ENCODE assay signal across 19 cellular contexts in the genomic region with DNA sequence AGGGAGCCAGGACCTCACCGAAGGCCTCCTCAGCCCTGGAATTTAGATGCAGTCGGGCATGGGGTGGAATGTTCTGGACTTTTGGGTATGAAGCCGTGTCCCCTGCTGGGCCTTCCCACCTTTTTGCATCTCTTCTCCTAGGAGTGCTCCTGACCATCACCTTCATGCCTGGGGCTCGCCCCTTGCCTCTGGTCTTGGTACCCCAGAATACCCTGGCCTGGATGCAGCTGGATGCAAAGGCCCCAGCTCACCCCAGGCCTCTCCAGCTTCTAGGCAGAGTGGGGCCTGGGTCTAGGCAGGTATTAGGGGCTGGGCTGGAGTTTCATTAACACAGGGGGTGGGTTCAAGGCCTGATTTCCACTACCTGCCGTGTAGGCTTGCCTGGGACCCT. TPM values are rescaled to one million over a fixed set of nuclear protein-coding genes. Genes with fewer than 3 reads are reported as not detected.
DNase-seq lines count a peak whose midpoint lies in the region; ATAC-seq and TF ChIP-seq lines count a peak whose summit lies in the region.
"Had no signal": no experiment of that assay in that cellular context is flagged by ENCODE, and none has a peak within 500 bp of the region (broad histone marks: within the 10 kb centered on the region; RNA-seq: fewer than 3 reads in every experiment).

No MANE protein-coding gene starts in this region.

- H3K4me1 Mint-ChIP-seq in mesothelial cell of epicardium = peaks cover 23% of the 10 kb centered on the region
- H3K4me1 Mint-ChIP-seq in activated T-helper 1 cell treated with anti-CD3 and anti-CD28 coated beads, Interleukin-12 subunit alpha, Interleukin-12 subunit beta, Interleukin-2, Interleukin-4 antibody, amounts not matched to agents 30 ng/mL and 10 ng/mL and 1 ng/mL, durations not matched to agents 14 hours and 24 hours and 36 hours (ENCODE audit: low read depth) = no peaks in the 10 kb centered on the region

- no peak for TF ChIP-seq CTCF in PC-9 (conservative IDR thresholded peaks at IDR 0.05)
- TF ChIP-seq CTCF in body of pancreas (IDR thresholded peaks at IDR 0.05) = no peak
- TF ChIP-seq CTCF in mesothelial cell of epicardium (IDR thresholded peaks at IDR 0.05; ENCODE audit: unreplicated experiment) = no peak

- TF ChIP-seq POLR2A in body of pancreas (IDR thresholded peaks at IDR 0.05) = no peak

- no peaks in the 10 kb centered on the region for H3K36me3 Mint-ChIP-seq in mesothelial cell of epicardium
- no peaks in the 10 kb centered on the region for H3K36me3 Mint-ChIP-seq in activated T-helper 1 cell treated with anti-CD3 and anti-CD28 coated beads, Interleukin-12 subunit alpha, Interleukin-12 subunit beta, Interleukin-2, Interleukin-4 antibody, amounts not matched to agents 30 ng/mL and 10 ng/mL and 1 ng/mL, durations not matched to agents 14 hours and 24 hours and 36 hours (ENCODE audit: low read depth)

- H4K20me1 ChIP-seq in PC-9 (ENCODE audit: insufficient read depth) = no peaks in the 10 kb centered on the region

- no peaks in the 10 kb centered on the region for H3K9me3 Mint-ChIP-seq in mesothelial cell of epicardium
- no peaks in the 10 kb centered on the region for H3K9me3 Mint-ChIP-seq in activated T-helper 1 cell treated with anti-CD3 and anti-CD28 coated beads, Interleukin-12 subunit alpha, Interleukin-12 subunit beta, Interleukin-2, Interleukin-4 antibody, amounts not matched to agents 30 ng/mL and 10 ng/mL and 1 ng/mL, durations not matched to agents 14 hours and 24 hours and 36 hours
- H3K9me3 Mint-ChIP-seq: CD4-positive, alpha-beta T cell had no signal

- H3K36me3 ChIP-seq in PC-9 (ENCODE audit: low read depth) (no peaks in the 10 kb centered on the region), body of pancreas (replicated peaks in 1 of 2; ENCODE audit: insufficient read depth in 1 of 2, low read depth in 2 of 2) (peaks cover 19 to 24% of the 10 kb centered on the region in 2 donors), stomach smooth muscle (ENCODE audit: control insufficient read depth in 2 of 2, insufficient read depth in 2 of 2, low read length in 2 of 2) (peaks cover 33 to 35% of the 10 kb centered on the region in 2 donors)

- H3K9ac ChIP-seq in stomach smooth muscle (ENCODE audit: low read length in 2 of 2) = peak overlapping the region in 1 of 2 donors; percentile 13

- CTCF ChIA-PET in PC-9 (lab: Charles Lee) = no interaction called here

- BruUV-seq in PC-9 (replicated peaks; lab: Mats Ljungman, UMichigan) = no TSS peak

- no peak overlapping the region for H3K4me3 Mint-ChIP-seq in mesothelial cell of epicardium
- no peak overlapping the region for H3K4me3 Mint-ChIP-seq in activated T-helper 1 cell treated with anti-CD3 and anti-CD28 coated beads, Interleukin-12 subunit alpha, Interleukin-12 subunit beta, Interleukin-2, Interleukin-4 antibody, amounts not matched to agents 30 ng/mL and 10 ng/mL and 1 ng/mL, durations not matched to agents 14 hours and 24 hours and 36 hours
- H3K4me3 Mint-ChIP-seq: CD4-positive, alpha-beta T cell had no signal

- H3K27me3 Mint-ChIP-seq in mesothelial cell of epicardium (ENCODE audit: low read depth) = no peaks in the 10 kb centered on the region
- H3K27me3 Mint-ChIP-seq in activated T-helper 1 cell treated with anti-CD3 and anti-CD28 coated beads, Interleukin-12 subunit alpha, Interleukin-12 subunit beta, Interleukin-2, Interleukin-4 antibody, amounts not matched to agents 30 ng/mL and 10 ng/mL and 1 ng/mL, durations not matched to agents 14 hours and 24 hours and 36 hours (ENCODE audit: insufficient read depth) = peaks cover 1% of the 10 kb centered on the region
- H3K27me3 Mint-ChIP-seq: CD4-positive, alpha-beta T cell had no signal

- H3K27me3 ChIP-seq in PC-9 (ENCODE audit: insufficient read depth, low read depth) = no peaks in the 10 kb centered on the region
- H3K27me3 ChIP-seq in body of pancreas = no peaks in the 10 kb centered on the region
- no peaks in the 10 kb centered on the region for H3K27me3 ChIP-seq in stomach smooth muscle (ENCODE audit: control insufficient read depth in 1 of 2, insufficient read depth in 2 of 2, low read length in 2 of 2)

- no peak overlapping the region for H2AFZ ChIP-seq in PC-9

- DNase-seq in PC-9 (no peak), body of pancreas (peak in 3 of 4 donors; percentile 1 to 11 (median 8)), mesothelial cell of epicardium (ENCODE audit: low spot score in 2 of 2, unreplicated experiment in 2 of 2) (peak; percentile 6 to 36), islet precursor cell (no peak)
- no peak for DNase-seq in activated T-helper 1 cell treated with anti-CD3 and anti-CD28 coated beads, Interleukin-12 subunit alpha, Interleukin-12 subunit beta, Interleukin-2, Interleukin-4 antibody, amounts not matched to agents 30 ng/mL and 10 ng/mL and 1 ng/mL, durations not matched to agents 14 hours and 24 hours and 36 hours (ENCODE audit: low spot score)
- DNase-seq: activated CD4-positive, alpha-beta T cell treated with anti-CD3 and anti-CD28 coated beads, Interleukin-2, amount 50 U/mL, for 4 hours; central memory CD4-positive, alpha-beta T cell; KBM-7; NCI-H1417 treated with DMSO at 0.1 percent for 48 hours; NCI-H524; RPMI8226; stimulated activated CD4-positive, alpha-beta T cell treated with anti-CD3 and anti-CD28 coated beads, Interleukin-4, amount 100 ng/mL, for 24 hours; stimulated activated naive CD4-positive, alpha-beta T cell had no signal

- H3K27ac Mint-ChIP-seq in mesothelial cell of epicardium = no peak overlapping the region
- no peak overlapping the region for H3K27ac Mint-ChIP-seq in activated T-helper 1 cell treated with anti-CD3 and anti-CD28 coated beads, Interleukin-12 subunit alpha, Interleukin-12 subunit beta, Interleukin-2, Interleukin-4 antibody, amounts not matched to agents 30 ng/mL and 10 ng/mL and 1 ng/mL, durations not matched to agents 14 hours and 24 hours and 36 hours
- H3K27ac Mint-ChIP-seq: CD4-positive, alpha-beta T cell had no signal

- POLR2A ChIA-PET in PC-9 (lab: Charles Lee; ENCODE audit: unreplicated experiment) = interaction anchor here (0.8 kb wide), 1 partner anchor 291 kb away, joined by 3 read pairs; no protein-coding TSS in a partner anchor

- H3K9me3 ChIP-seq in PC-9 (ENCODE audit: insufficient read depth, low read depth) (no peaks in the 10 kb centered on the region), body of pancreas (no peaks in the 10 kb centered on the region), stomach smooth muscle (ENCODE audit: control insufficient read depth in 2 of 2, low read length in 2 of 2) (peaks cover 0 to 3% of the 10 kb centered on the region in 2 donors)

- H3K27ac ChIP-seq in PC-9 = no peak overlapping the region
- H3K27ac ChIP-seq in body of pancreas = peak overlapping the region in 3 of 4 donors; percentile 43 to 60 (median 57)
- peak overlapping the region; percentile 71 for H3K27ac ChIP-seq in stomach smooth muscle (ENCODE audit: low read length)
- H3K27ac ChIP-seq: epithelial cell of prostate had no signal

- H3K79me2 ChIP-seq in PC-9 (ENCODE audit: low read depth) = no peaks in the 10 kb centered on the region

- intact Hi-C loops in PC-9 (cut with micrococcal nuclease; ENCODE audit: unreplicated experiment) (no loop called here), body of pancreas (cut with DNase I) (no loop called here)
- intact Hi-C loops in activated T-helper 1 cell treated with anti-CD3 and anti-CD28 coated beads, Interleukin-12 subunit alpha, Interleukin-12 subunit beta, Interleukin-2, Interleukin-4 antibody, amounts not matched to agents 30 ng/mL and 10 ng/mL and 1 ng/mL, durations not matched to agents 14 hours and 24 hours and 36 hours (cut with micrococcal nuclease) = no loop called here

- H3K4me2 ChIP-seq in PC-9 = peak overlapping the region; percentile 53

- ATAC-seq in body of pancreas (no peak), GM18909 (IDR thresholded peaks at IDR 0.05; ENCODE audit: poor library complexity, unreplicated experiment) (no peak)

- 71 to 75% methylated on average over 3 to 5 of the region's 5 CpGs for WGBS in body of pancreas, 2 donors

- peaks cover 16% of the 10 kb centered on the region; the same call in 1 of the 2 replicates for H3F3A ChIP-seq in PC-9 (ENCODE audit: insufficient read depth, low read depth)

- no peaks in the 10 kb centered on the region for H3K9me2 ChIP-seq in PC-9 (ENCODE audit: insufficient read depth)

- H3K4me1 ChIP-seq in PC-9 (replicated peaks; ENCODE audit: insufficient read depth) = peaks cover 25% of the 10 kb centered on the region
- peaks cover 43% of the 10 kb centered on the region for H3K4me1 ChIP-seq in body of pancreas
- peaks cover 45% of the 10 kb centered on the region for H3K4me1 ChIP-seq in stomach smooth muscle (ENCODE audit: control insufficient read depth, insufficient read depth, low read length)

- H3K4me3 ChIP-seq in PC-9 = no peak overlapping the region
- H3K4me3 ChIP-seq in body of pancreas = no peak overlapping the region
- H3K4me3 ChIP-seq in stomach smooth muscle (ENCODE audit: low read length in 2 of 2) = no peak overlapping the region

RNA-seq across cellular contexts. Expression of gene AQP1, which starts 9.9 kb away (rescaled TPM):
- total RNA-seq in PC-9 (2021) = 4.0 and 4.8 TPM in 2 replicates
- total RNA-seq in body of pancreas = 100 to 1,000 TPM; 197 to 204 TPM
- 10.7 to 11.1 TPM (median 10.9 TPM) in 3 replicates for total RNA-seq in mesothelial cell of epicardium
- 0.12 and 0.13 TPM in 2 replicates for total RNA-seq in activated T-helper 1 cell treated with anti-CD3 and anti-CD28 coated beads, Interleukin-12 subunit alpha, Interleukin-12 subunit beta, Interleukin-2, Interleukin-4 antibody, amounts not matched to agents 30 ng/mL and 10 ng/mL and 1 ng/mL, durations not matched to agents 14 hours and 24 hours and 36 hours

RNA-seq across cellular contexts. Expression of gene GHRHR, which starts 42.2 kb away (rescaled TPM):
- not detected in 2 replicates for total RNA-seq in PC-9 (2021)
- total RNA-seq in body of pancreas = not detected
- total RNA-seq in mesothelial cell of epicardium = 1.6 TPM in 1 of 3 replicates, not detected in the others
- not detected in 2 replicates for total RNA-seq in activated T-helper 1 cell treated with anti-CD3 and anti-CD28 coated beads, Interleukin-12 subunit alpha, Interleukin-12 subunit beta, Interleukin-2, Interleukin-4 antibody, amounts not matched to agents 30 ng/mL and 10 ng/mL and 1 ng/mL, durations not matched to agents 14 hours and 24 hours and 36 hours
- total RNA-seq: CD4-positive, alpha-beta T cell; H4; pulmonary artery endothelial cell had no signal

Comparison
In these comparisons a context has a peak if more than half of its experiments do, and no peak if none do; other contexts are left out.
1. DNase-seq: peak in body of pancreas (3 of 4) and mesothelial cell of epicardium (2 of 2); none in PC-9 (0 of 2), islet precursor cell (single experiment) and activated T-helper 1 cell treated with anti-CD3 and anti-CD28 coated beads, Interleukin-12 subunit alpha, Interleukin-12 subunit beta, Interleukin-2, Interleukin-4 antibody, amounts not matched to agents 30 ng/mL and 10 ng/mL and 1 ng/mL, durations not matched to agents 14 hours and 24 hours and 36 hours (single experiment).
2. RNA of gene AQP1, which starts 9.9 kb away (total RNA-seq): 197 to 204 TPM in body of pancreas; 10.7 to 11.1 TPM in mesothelial cell of epicardium, 4.0 to 4.8 TPM in PC-9 and 0.12 to 0.13 TPM in activated T-helper 1 cell treated with anti-CD3 and anti-CD28 coated beads, Interleukin-12 subunit alpha, Interleukin-12 subunit beta, Interleukin-2, Interleukin-4 antibody, amounts not matched to agents 30 ng/mL and 10 ng/mL and 1 ng/mL, durations not matched to agents 14 hours and 24 hours and 36 hours; every median in the first group is over 10 times any median in the second.